Comparison of ENCODE assay signal across 12 cellular contexts in the genomic region with DNA sequence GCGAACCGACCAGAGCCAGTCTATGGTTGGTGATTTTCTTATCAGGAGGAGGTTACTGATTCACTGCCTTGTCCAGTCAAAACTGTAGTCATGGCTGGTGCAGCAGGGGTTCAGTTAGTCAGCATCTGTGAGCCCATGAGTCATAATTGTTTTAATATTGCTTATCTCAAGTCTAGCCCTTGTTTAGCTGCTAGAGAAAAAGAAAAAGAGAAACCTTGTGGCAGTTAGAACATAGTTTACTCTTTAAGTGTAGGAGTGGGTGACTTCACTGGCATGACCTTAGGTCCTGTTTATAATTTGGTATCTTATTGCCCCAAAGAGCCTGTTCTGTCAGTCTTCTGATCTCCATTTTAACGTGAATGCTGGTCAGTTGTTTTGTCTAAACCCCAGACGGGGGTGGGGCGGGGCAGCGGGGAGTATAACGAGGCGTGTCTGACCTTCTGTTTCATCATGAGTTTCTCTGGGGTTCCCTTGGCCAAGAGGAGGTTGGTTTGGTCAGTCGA.
A peak's percentile ranks its signal among the peaks of the same experiment; 100 is the strongest.
DNase-seq lines count a peak whose midpoint lies in the region; ATAC-seq and TF ChIP-seq lines count a peak whose summit lies in the region.
"Had no signal": no experiment of that assay in that cellular context is flagged by ENCODE, and none has a peak within 500 bp of the region (broad histone marks: within the 10 kb centered on the region; RNA-seq: fewer than 3 reads in every experiment).

No MANE protein-coding gene starts in this region.

- H3K27ac ChIP-seq in RWPE2 (ENCODE audit: poor library complexity, severe bottlenecking) (no peak overlapping the region), body of pancreas (no peak overlapping the region)
- H3K27ac ChIP-seq: neutrophil, SJCRH30 had no signal

- no peak overlapping the region for H3K4me3 ChIP-seq in RWPE2 (ENCODE audit: severe bottlenecking)
- H3K4me3 ChIP-seq in body of pancreas, result no peak overlapping the region
- H3K4me3 ChIP-seq: heart right ventricle, SJCRH30 had no signal

- no peaks in the 10 kb centered on the region for H3K9me3 ChIP-seq in RWPE2 (ENCODE audit: severe bottlenecking)
- no peaks in the 10 kb centered on the region for H3K9me3 ChIP-seq in body of pancreas
- H3K9me3 ChIP-seq: heart right ventricle, neutrophil, SJCRH30 had no signal

- 86% methylated on average over 9 of the region's 9 CpGs for WGBS in body of pancreas, 2 donors

- DNase-seq in AG20443 (ENCODE audit: low spot score), result peak; percentile 75
- DNase-seq in RWPE2 (ENCODE audit: low spot score), result no peak
- DNase-seq in glomerular visceral epithelial cell (ENCODE audit: extremely low spot score), result peak; percentile 63
- DNase-seq in NK-92 (lab: John Stamatoyannopoulos, UW; ENCODE audit: unreplicated experiment), result no peak
- DNase-seq in body of pancreas, result no peak
- DNase-seq: activated gamma-delta T cell treated with Interleukin-2 at 50 U/mL for 16 hours, heart right ventricle, SJCRH30 had no signal

- peak; percentile 76 for ATAC-seq in GM21619 (IDR thresholded peaks at IDR 0.05; ENCODE audit: unreplicated experiment)
- ATAC-seq in RWPE2 (ENCODE audit: low read depth), result peak; percentile 61; the same call in 1 of the 3 replicates
- no peak for ATAC-seq in HG03196 (IDR thresholded peaks at IDR 0.05; ENCODE audit: unreplicated experiment)
- ATAC-seq in body of pancreas, result no peak
- ATAC-seq in HG02970 (IDR thresholded peaks at IDR 0.05; ENCODE audit: low FRiP score, unreplicated experiment), result no peak
- ATAC-seq: heart right ventricle had no signal

- H3K27me3 ChIP-seq in RWPE2 (ENCODE audit: insufficient read depth, poor library complexity, severe bottlenecking), result no peaks in the 10 kb centered on the region
- no peaks in the 10 kb centered on the region for H3K27me3 ChIP-seq in body of pancreas
- H3K27me3 ChIP-seq: heart right ventricle had no signal

- intact Hi-C loops in body of pancreas (cut with DNase I), result no loop called here

- H3K36me3 ChIP-seq in RWPE2 (ENCODE audit: low read depth) (no peaks in the 10 kb centered on the region), body of pancreas (replicated peaks in 1 of 2; ENCODE audit: insufficient read depth in 1 of 2, low read depth in 2 of 2) (no peaks in the 10 kb centered on the region)
- H3K36me3 ChIP-seq: heart right ventricle, neutrophil, SJCRH30 had no signal

- no peak for TF ChIP-seq CTCF in RWPE2 (IDR thresholded peaks at IDR 0.05; ENCODE audit: poor library complexity, severe bottlenecking)
- TF ChIP-seq CTCF in body of pancreas (IDR thresholded peaks at IDR 0.05), result no peak

- no peak for TF ChIP-seq POLR2A in body of pancreas (IDR thresholded peaks at IDR 0.05)

- H3K4me1 ChIP-seq in RWPE2 (ENCODE audit: insufficient read depth, poor library complexity, severe bottlenecking), result no peaks in the 10 kb centered on the region
- no peaks in the 10 kb centered on the region for H3K4me1 ChIP-seq in body of pancreas
- H3K4me1 ChIP-seq: SJCRH30 had no signal

Comparison
In these comparisons a context has a peak if more than half of its experiments do, and no peak if none do; other contexts are left out.
1. DNase-seq: peak in AG20443 (single experiment) and glomerular visceral epithelial cell (single experiment); none in RWPE2 (single experiment), NK-92 (single experiment) and body of pancreas (0 of 4).
2. ATAC-seq: peak in GM21619 (single experiment) and RWPE2 (single experiment); none in HG03196 (single experiment), body of pancreas (single experiment) and HG02970 (single experiment).